In genomic region chr12:105334568-105334967, GRCh38 we compare ENCODE assay signal across 2 cellular contexts.
TF ChIP-seq lines count a peak whose summit lies in the region.

No MANE protein-coding gene starts in this region.

TF ChIP-seq in IMR-90, 13 proteins besides CTCF, POLR2A, EP300 and RAD21:
- no peak for TF ChIP-seq USF2 (IDR thresholded peaks at IDR 0.05; ENCODE audit: low read depth, low read length)
- TF ChIP-seq SMC3 (IDR thresholded peaks at IDR 0.05; ENCODE audit: low read depth, low read length), result no peak
- TF ChIP-seq BHLHE40 (IDR thresholded peaks at IDR 0.05; ENCODE audit: low read depth, low read length), result no peak
- no peak for TF ChIP-seq CHD1 (IDR thresholded peaks at IDR 0.05; ENCODE audit: low read depth, low read length)
- no peak for TF ChIP-seq MXI1 (IDR thresholded peaks at IDR 0.05; ENCODE audit: borderline replicate concordance, low read depth, low read length)
- 0 out of 2 replicates have a peak, but pooled peaks have one; percentile 5 for TF ChIP-seq FOS (IDR thresholded peaks at IDR 0.05; ENCODE audit: low read depth, low read length)
- TF ChIP-seq NFE2L2 (IDR thresholded peaks at IDR 0.05; ENCODE audit: low read depth, low read length), result no peak
- 0 out of 2 replicates have a peak, but pooled peaks have one; percentile 34 for TF ChIP-seq MAFK (IDR thresholded peaks at IDR 0.05; ENCODE audit: low read depth, low read length)
- no peak for TF ChIP-seq RCOR1 (IDR thresholded peaks at IDR 0.05; ENCODE audit: insufficient replicate concordance, low read length)
- TF ChIP-seq RFX5 (IDR thresholded peaks at IDR 0.05; ENCODE audit: low read depth, low read length), result no peak
- no peak for TF ChIP-seq ELK1 (IDR thresholded peaks at IDR 0.05; ENCODE audit: borderline replicate concordance, low read depth, low read length)
- TF ChIP-seq CEBPB (IDR thresholded peaks at IDR 0.05; ENCODE audit: low read depth, low read length), result peak; percentile 89
- no peak for TF ChIP-seq MAZ (IDR thresholded peaks at IDR 0.05; ENCODE audit: borderline replicate concordance, low read depth, low read length)

TF ChIP-seq in GM12878, 131 proteins besides CTCF, POLR2A, EP300 and RAD21:
- TF ChIP-seq SIX5 (IDR thresholded peaks at IDR 0.05; ENCODE audit: low read depth, low read length, severe bottlenecking) (no peak), KDM1A (IDR thresholded peaks at IDR 0.05; ENCODE audit: borderline replicate concordance) (no peak), ZNF24 (IDR thresholded peaks at IDR 0.05) (no peak), HCFC1 (IDR thresholded peaks at IDR 0.05; ENCODE audit: low read length) (no peak), CBFB (IDR thresholded peaks at IDR 0.05; ENCODE audit: low read depth) (no peak), NR2C2 (IDR thresholded peaks at IDR 0.05; ENCODE audit: borderline replicate concordance, control insufficient read depth, insufficient read length, low read depth) (no peak), ESRRA (IDR thresholded peaks at IDR 0.05; ENCODE audit: low read length) (no peak), SUZ12 (IDR thresholded peaks at IDR 0.05; ENCODE audit: unreplicated experiment) (no peak), TAF1 (IDR thresholded peaks at IDR 0.05; ENCODE audit: borderline replicate concordance, low read depth, low read length) (no peak)
